Comparison of ENCODE assay signal across 8 cellular contexts in genomic region chr6:156686429-156686939, GRCh38.
A peak's percentile ranks its signal among the peaks of the same experiment; 100 is the strongest.
DNase-seq lines count a peak whose midpoint lies in the region; ATAC-seq, FAIRE-seq and TF ChIP-seq lines count a peak whose summit lies in the region.

No MANE protein-coding gene starts in this region.

- H4K20me1 ChIP-seq in KMS-11 (ENCODE audit: insufficient read depth) (no peaks in the 10 kb centered on the region), K562 (replicated peaks; ENCODE audit: control insufficient read depth, insufficient read depth, low read length) (no peaks in the 10 kb centered on the region)

- H3K4me2 ChIP-seq in KMS-11, result peak overlapping the region; percentile 90
- H3K4me2 ChIP-seq in K562 (ENCODE audit: insufficient read depth, low read length), result peak overlapping the region; percentile 89

- in situ Hi-C loops in K562 (cut with MboI), result no loop called here

- H3K9me3 ChIP-seq in K562 (replicated peaks; ENCODE audit: control insufficient read depth, insufficient read depth, low read depth, low read length) (no peaks in the 10 kb centered on the region), iPS DF 6.9 (ENCODE audit: control insufficient read depth, insufficient read depth, low read length) (no peaks in the 10 kb centered on the region)

- H3K36me3 ChIP-seq in KMS-11 (ENCODE audit: insufficient read depth), result no peaks in the 10 kb centered on the region
- no peaks in the 10 kb centered on the region for H3K36me3 ChIP-seq in K562 (ENCODE audit: control insufficient read depth, insufficient read depth, low read length)
- H3K36me3 ChIP-seq in iPS DF 6.9 (ENCODE audit: control insufficient read depth, insufficient read depth, low read length), result no peaks in the 10 kb centered on the region

- POLR2A ChIA-PET in K562 (lab: Yijun Ruan, JAX), result interaction anchor here (0.6 to 1.3 kb wide), 9 partner anchors 38 to 650 kb away, joined by 3 read pairs; no protein-coding TSS in a partner anchor

- intact Hi-C loops in K562 (cut with micrococcal nuclease) (loop anchor here (1.0 to 10.0 kb wide), 6 partner anchors 71 to 1372 kb away; partner anchors contain the start of gene TFB1M), sciatic nerve (cut with DNase I) (loop anchor here (5.0 to 10.0 kb wide), 2 partner anchors 91 to 122 kb away; partner anchors contain the start of gene ARID1B)

- H3K9ac ChIP-seq in KMS-11, result peak overlapping the region; percentile 99
- peak overlapping the region; percentile 88 to 96 for H3K9ac ChIP-seq in K562 (ENCODE audit: insufficient read depth in 1 of 2, low read depth in 2 of 2, low read length in 2 of 2)

- BruUV-seq in K562 (replicated peaks; lab: Mats Ljungman, UMichigan), result no TSS peak

- H3K4me1 ChIP-seq in KMS-11 (ENCODE audit: low read depth, poor library complexity, severe bottlenecking), result peaks cover 17% of the 10 kb centered on the region
- H3K4me1 ChIP-seq in K562 (replicated peaks in 1 of 2; ENCODE audit: control insufficient read depth in 2 of 2, insufficient read depth in 2 of 2, low read length in 2 of 2), result peaks cover 7 to 16% of the 10 kb centered on the region in 2 experiments; a peak in 4 of 5 replicates
- H3K4me1 ChIP-seq in iPS DF 6.9 (ENCODE audit: control insufficient read depth, insufficient read depth, low read length), result no peaks in the 10 kb centered on the region

- ATAC-seq in K562 (peak; percentile 58), sciatic nerve (peak; percentile 73), HG03025 (IDR thresholded peaks at IDR 0.05; ENCODE audit: low FRiP score, unreplicated experiment) (no peak)

- CTCF ChIA-PET in K562 (lab: Yijun Ruan, JAX; ENCODE audit: low intra/inter-chr PET ratio), result interaction anchor here (0.6 to 0.7 kb wide), 3 partner anchors 87 to 501 kb away, joined by 3 read pairs; no protein-coding TSS in a partner anchor

- H3K9me1 ChIP-seq in K562 (ENCODE audit: control insufficient read depth, insufficient read depth, low read length), result no peaks in the 10 kb centered on the region

- H3K27ac ChIP-seq in KMS-11, result peak overlapping the region; percentile 99
- peak overlapping the region; percentile 90 for H3K27ac ChIP-seq in K562 (ENCODE audit: extremely low read depth, low read depth, low read length)
- H3K27ac ChIP-seq in iPS DF 6.9 (ENCODE audit: low read length), result no peak overlapping the region

- peak; percentile 39 for DNase-seq in 8988T
- peak; percentile 57 for DNase-seq in GM10266 (ENCODE audit: extremely low spot score)
- DNase-seq in RCC 7860 (ENCODE audit: low spot score), result peak; percentile 35
- peak in 1 of 4 experiments; percentile 61 for DNase-seq in K562 (ENCODE audit: extremely low read depth in 1 of 4, low spot score in 3 of 4)
- DNase-seq in iPS DF 6.9 (ENCODE audit: low read depth, low spot score), result no peak
- no peak for DNase-seq in sciatic nerve (ENCODE audit: low spot score)

- FAIRE-seq in RCC 7860 (lab: Jason Lieb, UNC) (no peak), K562 (lab: Jason Lieb, UNC) (peak; percentile 64)

- TF ChIP-seq CTCF in GM10266 (IDR thresholded peaks at IDR 0.05; ENCODE audit: control insufficient read depth, insufficient read depth, low read depth, missing control alignments) (peak; percentile 31), KMS-11 (conservative IDR thresholded peaks at IDR 0.05; ENCODE audit: low read depth, low read length) (peak; percentile 52), K562 (IDR thresholded peaks at IDR 0.05 in 2 of 3, conservative IDR thresholded peaks at IDR 0.05 in 1 of 3; ENCODE audit: insufficient read depth in 2 of 3, low read depth in 1 of 3, low read length in 3 of 3) (peak; percentile 32 to 49 (median 43); a peak in 5 of 6 replicates)

- TF ChIP-seq RAD21 in K562 (CRISPR knock-in tag; conservative IDR thresholded peaks at IDR 0.05 in 1 of 2, IDR thresholded peaks at IDR 0.05 in 1 of 2), result peak in 1 of 2 experiments; percentile 51; a peak in 3 of 4 replicates

- H2AFZ ChIP-seq in KMS-11 (ENCODE audit: low read depth) (peak overlapping the region; percentile 73), K562 (ENCODE audit: low read depth, low read length) (peak overlapping the region; percentile 95)

- TF ChIP-seq EP300 in K562 (IDR thresholded peaks at IDR 0.05; ENCODE audit: low read length), result no peak

- H3K27me3 ChIP-seq in KMS-11 (ENCODE audit: insufficient read depth, low read depth) (0 out of 2 replicates have a peak, but pooled peaks cover 5% of the 10 kb centered on the region), K562 (ENCODE audit: control insufficient read depth in 2 of 2, insufficient read depth in 2 of 2, low read length in 2 of 2) (peaks cover 3 to 4% of the 10 kb centered on the region in 2 experiments; a peak in 2 of 5 replicates), iPS DF 6.9 (ENCODE audit: control insufficient read depth, insufficient read depth, low read length) (no peaks in the 10 kb centered on the region; the same call in 1 of the 2 replicates)

- 0% methylated on average over 11 of the region's 11 CpGs for WGBS in K562 (ENCODE audit: insufficient coverage, low coverage, missing lambda C conversion rate)
- WGBS in iPS DF 6.9 (ENCODE audit: insufficient coverage, insufficient read length), result no CpG with 5 or more reads among the region's 11 CpGs

- H3K4me3 ChIP-seq in KMS-11 (IDR thresholded peaks at IDR 0.05; ENCODE audit: insufficient read depth, low read depth, low read length) (peak overlapping the region; percentile 41), K562 (peak overlapping the region; percentile 75), iPS DF 6.9 (ENCODE audit: low read length) (peak overlapping the region; percentile 96; the same call in 1 of the 2 replicates)

- H3K79me2 ChIP-seq in KMS-11 (ENCODE audit: insufficient read depth, low read depth) (no peaks in the 10 kb centered on the region), K562 (ENCODE audit: control insufficient read depth, insufficient read depth, low read length) (no peaks in the 10 kb centered on the region)

- TF ChIP-seq POLR2A in K562 (conservative IDR thresholded peaks at IDR 0.05), result no peak

TF ChIP-seq in K562, 482 proteins besides CTCF, POLR2A, EP300 and RAD21 (continues in another document):
- TF ChIP-seq SAFB2 (IDR thresholded peaks at IDR 0.05; ENCODE audit: borderline replicate concordance, low read depth, low read length, severe bottlenecking) (no peak), POLR2AphosphoS5 (IDR thresholded peaks at IDR 0.05; ENCODE audit: control insufficient read depth, insufficient read depth, low read depth, low read length) (no peak), BRF2 (IDR thresholded peaks at IDR 0.05; ENCODE audit: borderline replicate concordance, insufficient read depth, insufficient read length) (no peak), USF2 (CRISPR knock-in tag; IDR thresholded peaks at IDR 0.05) (no peak), CHD4 (IDR thresholded peaks at IDR 0.05; ENCODE audit: insufficient read depth, insufficient replicate concordance, low read depth, low read length, poor library complexity, severe bottlenecking) (no peak), ELF4 (CRISPR knock-in tag; IDR thresholded peaks at IDR 0.05) (peak; percentile 79; the same call in 1 of the 2 replicates), IRF9 (tag; IDR thresholded peaks at IDR 0.05) (no peak), MNT (conservative IDR thresholded peaks at IDR 0.05) (0 out of 4 replicates have a peak, but pooled peaks of 1 of the 2 experiments have one; percentile 19), ZC3H11A (IDR thresholded peaks at IDR 0.05; ENCODE audit: low read depth, low read length) (no peak), CBX3 (IDR thresholded peaks at IDR 0.05; ENCODE audit: borderline replicate concordance in 1 of 2, low read length in 2 of 2) (no peak), ZNF695 (CRISPR knock-in tag; IDR thresholded peaks at IDR 0.05) (no peak), GTF2E2 (tag; IDR thresholded peaks at IDR 0.05) (0 out of 2 replicates have a peak, but pooled peaks have one; percentile 3), IFI16 (CRISPR knock-in tag; IDR thresholded peaks at IDR 0.05) (no peak), ELF2 (CRISPR knock-in tag; IDR thresholded peaks at IDR 0.05) (no peak), KHSRP (IDR thresholded peaks at IDR 0.05) (no peak), ZNF41 (CRISPR knock-in tag; conservative IDR thresholded peaks at IDR 0.05) (no peak)

Comparison
In these comparisons a context has a peak if more than half of its experiments do, and no peak if none do; other contexts are left out.
1. DNase-seq: peak in 8988T (single experiment), GM10266 (single experiment) and RCC 7860 (single experiment); none in iPS DF 6.9 (single experiment) and sciatic nerve (single experiment).
2. H3K4me3 ChIP-seq: peak in every context shown above with its lines; median percentile 96 in iPS DF 6.9; 75 in K562; 41 in KMS-11.
3. Peak in every context shown above with its lines, with median percentiles within 50 percentile points of each other: CTCF ChIP-seq.